ENCODE assay signal across 9 cellular contexts in the genomic region with DNA sequence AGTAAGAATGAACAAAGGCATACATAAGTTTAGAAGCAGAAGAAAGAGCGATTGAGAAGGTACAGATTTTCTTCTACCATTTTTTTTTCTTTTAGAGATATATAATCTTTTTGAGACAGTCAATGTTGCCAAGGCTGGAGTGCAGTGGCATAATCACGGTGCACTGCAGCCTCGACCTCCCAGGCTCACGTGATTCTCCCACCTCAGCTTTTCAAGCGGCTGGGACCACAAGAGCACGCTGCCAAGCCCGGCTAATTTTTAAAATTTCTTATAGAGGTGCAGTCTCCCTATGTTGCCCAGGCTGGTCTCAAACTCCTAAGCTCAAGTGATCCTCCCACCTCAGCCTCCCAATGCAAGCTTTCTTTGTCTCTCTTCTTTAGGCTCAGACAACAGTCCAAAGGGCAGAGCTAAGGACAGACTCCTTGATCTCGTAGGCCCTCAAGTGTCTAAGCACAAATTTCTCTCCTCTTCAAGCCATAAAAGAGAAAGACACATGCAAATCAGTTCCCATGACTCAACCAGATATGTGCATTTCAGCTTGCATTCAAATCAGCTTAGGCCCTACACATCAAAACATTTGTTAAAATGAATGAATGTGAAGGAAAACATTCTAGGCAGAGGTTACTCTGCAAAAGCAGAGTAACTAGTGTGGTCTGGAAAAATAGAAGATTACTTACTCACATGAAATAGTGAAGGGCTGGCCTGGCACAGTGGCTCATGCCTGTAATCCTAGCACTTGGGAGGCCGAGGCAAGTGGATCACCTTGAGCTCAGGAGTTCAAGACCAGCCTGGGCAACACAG. TPM values are rescaled to one million over a fixed set of nuclear protein-coding genes. Genes with fewer than 3 reads are reported as not detected.
A peak's percentile ranks its signal among the peaks of the same experiment; 100 is the strongest.
DNase-seq lines count a peak whose midpoint lies in the region; ATAC-seq, FAIRE-seq and TF ChIP-seq lines count a peak whose summit lies in the region.
"Had no signal": no experiment of that assay in that cellular context is flagged by ENCODE, and none has a peak within 500 bp of the region (broad histone marks: within the 10 kb centered on the region; RNA-seq: fewer than 3 reads in every experiment).

No MANE protein-coding gene starts in this region.

- no peak overlapping the region for H3K27ac Mint-ChIP-seq in GM23338
- H3K27ac Mint-ChIP-seq: T-helper 1 cell treated with Interleukin-12 subunit alpha and Interleukin-12 subunit beta and Interleukin-4 antibody, amounts not matched to agents 30 μg/mL and 1 μg/mL, for 36 hours had no signal

- peaks cover 16% of the 10 kb centered on the region for H3K4me1 Mint-ChIP-seq in GM23338

- TF ChIP-seq CTCF in left ventricle myocardium inferior (IDR thresholded peaks at IDR 0.05; ENCODE audit: borderline replicate concordance) (no peak), right atrium auricular region (IDR thresholded peaks at IDR 0.05) (no peak), astrocyte of the spinal cord (IDR thresholded peaks at IDR 0.05; ENCODE audit: low read depth, low read length) (no peak), GM23338 (conservative IDR thresholded peaks at IDR 0.05; ENCODE audit: low read depth in 2 of 2) (no peak)

- intact Hi-C loops in left ventricle myocardium inferior (cut with micrococcal nuclease), result no loop called here

- no peak overlapping the region for H3K4me2 ChIP-seq in GM23338

- peak overlapping the region; percentile 0 for H3K27ac ChIP-seq in left ventricle myocardium inferior (replicated peaks)
- H3K27ac ChIP-seq in right atrium auricular region, result no peak overlapping the region
- no peak overlapping the region for H3K27ac ChIP-seq in GM23338 (ENCODE audit: low read depth)

- no peak overlapping the region for H2AFZ ChIP-seq in GM23338

- H3K27me3 ChIP-seq in left ventricle myocardium inferior (ENCODE audit: low read depth) (no peaks in the 10 kb centered on the region), right atrium auricular region (no peaks in the 10 kb centered on the region), GM23338 (ENCODE audit: insufficient read depth) (no peaks in the 10 kb centered on the region)

- in situ Hi-C loops in astrocyte of the spinal cord (cut with HindIII; ENCODE audit: low sequenced_read_pairs), result no loop called here

- H3K4me3 ChIP-seq in left ventricle myocardium inferior (no peak overlapping the region), right atrium auricular region (no peak overlapping the region), astrocyte of the spinal cord (ENCODE audit: low read depth, low read length) (no peak overlapping the region), GM23338 (no peak overlapping the region)

- ATAC-seq in HG03095 (IDR thresholded peaks at IDR 0.05; ENCODE audit: unreplicated experiment), result peak; percentile 53
- ATAC-seq in GM23338, result no peak

- H4K20me1 ChIP-seq in GM23338 (replicated peaks; ENCODE audit: insufficient read depth), result no peaks in the 10 kb centered on the region

- no peaks in the 10 kb centered on the region for H3K9me2 ChIP-seq in GM23338 (ENCODE audit: insufficient read depth)

- peaks cover 4% of the 10 kb centered on the region for H3K27me3 Mint-ChIP-seq in GM23338 (ENCODE audit: insufficient read depth, low read depth, poor library complexity)

- peaks cover 5% of the 10 kb centered on the region for H3K79me2 ChIP-seq in GM23338 (replicated peaks; ENCODE audit: insufficient read depth)

- no peak overlapping the region for H3K4me3 Mint-ChIP-seq in GM23338
- H3K4me3 Mint-ChIP-seq: T-helper 1 cell treated with Interleukin-12 subunit alpha and Interleukin-12 subunit beta and Interleukin-4 antibody, amounts not matched to agents 30 μg/mL and 1 μg/mL, for 36 hours had no signal

- no peaks in the 10 kb centered on the region for H3K9me3 Mint-ChIP-seq in GM23338
- H3K9me3 Mint-ChIP-seq: T-helper 1 cell treated with Interleukin-12 subunit alpha and Interleukin-12 subunit beta and Interleukin-4 antibody, amounts not matched to agents 30 μg/mL and 1 μg/mL, for 36 hours had no signal

- H3K4me1 ChIP-seq in left ventricle myocardium inferior (peaks cover 81% of the 10 kb centered on the region), right atrium auricular region (peaks cover 0 to 44% of the 10 kb centered on the region in 2 donors), GM23338 (ENCODE audit: insufficient read depth) (peaks cover 18% of the 10 kb centered on the region)

- DNase-seq in left ventricle myocardium inferior (no peak), right atrium auricular region (ENCODE audit: low spot score) (no peak), astrocyte of the spinal cord (ENCODE audit: low read depth, low spot score) (peak; percentile 33), urothelium cell line (ENCODE audit: low spot score) (no peak), GM23338 (ENCODE audit: low spot score) (no peak), germinal center (ENCODE audit: low spot score) (no peak)
- DNase-seq in activated effector memory CD4-positive, alpha-beta T cell treated with Interleukin-2 at 50 U/mL for 16 hours, result no peak

- H3F3A ChIP-seq in GM23338 (replicated peaks; ENCODE audit: low read depth), result no peaks in the 10 kb centered on the region

- H3K36me3 ChIP-seq in left ventricle myocardium inferior (no peaks in the 10 kb centered on the region), right atrium auricular region (no peaks in the 10 kb centered on the region), GM23338 (ENCODE audit: insufficient read depth) (no peaks in the 10 kb centered on the region)

- FAIRE-seq in urothelium cell line (lab: Jason Lieb, UNC), result peak; percentile 85

- H3K9me3 ChIP-seq in left ventricle myocardium inferior (replicated peaks), result no peaks in the 10 kb centered on the region
- H3K9me3 ChIP-seq in right atrium auricular region, result no peaks in the 10 kb centered on the region

- H3K36me3 Mint-ChIP-seq in GM23338 (ENCODE audit: low read depth), result no peaks in the 10 kb centered on the region

TF ChIP-seq in GM23338, 12 proteins besides CTCF, POLR2A, EP300 and RAD21 (continues in another document):
- no peak for TF ChIP-seq STAT1 (IDR thresholded peaks at IDR 0.05; ENCODE audit: unreplicated experiment)
- TF ChIP-seq EZH2 (IDR thresholded peaks at IDR 0.05; ENCODE audit: low read depth, unreplicated experiment), result no peak
- TF ChIP-seq EZH2phosphoT487 (IDR thresholded peaks at IDR 0.05; ENCODE audit: unreplicated experiment), result no peak
- no peak for TF ChIP-seq ZNF114 (CRISPR knock-in tag; IDR thresholded peaks at IDR 0.05)
- TF ChIP-seq CREB1 (CRISPR knock-in tag; IDR thresholded peaks at IDR 0.05; ENCODE audit: low read depth), result no peak
- TF ChIP-seq JUNB (IDR thresholded peaks at IDR 0.05; ENCODE audit: unreplicated experiment), result no peak
- TF ChIP-seq NANOG (IDR thresholded peaks at IDR 0.05; ENCODE audit: borderline replicate concordance), result no peak
- TF ChIP-seq REST (IDR thresholded peaks at IDR 0.05; ENCODE audit: unreplicated experiment), result no peak
- TF ChIP-seq POLR2AphosphoS5 (IDR thresholded peaks at IDR 0.05; ENCODE audit: low read depth), result no peak

RNA-seq across cellular contexts. Expression of gene ITSN2, which starts 18.0 kb away (rescaled TPM):
- total RNA-seq in left ventricle myocardium inferior (24.4 TPM), right atrium auricular region (10 to 100 TPM; 40.1 to 40.4 TPM)
- total RNA-seq in GM23338 (2014; rRNA removed; shearing (Covaris generic)), result 14.0 and 17.1 TPM in 2 replicates
- 15.5 and 17.8 TPM in 2 replicates for polyA plus RNA-seq in GM23338 (2016; fragmentation: Nextera tagmentation; extraction: Ambion mirVana)
